Comparison of ENCODE assay signal across 9 cellular contexts in the genomic region with DNA sequence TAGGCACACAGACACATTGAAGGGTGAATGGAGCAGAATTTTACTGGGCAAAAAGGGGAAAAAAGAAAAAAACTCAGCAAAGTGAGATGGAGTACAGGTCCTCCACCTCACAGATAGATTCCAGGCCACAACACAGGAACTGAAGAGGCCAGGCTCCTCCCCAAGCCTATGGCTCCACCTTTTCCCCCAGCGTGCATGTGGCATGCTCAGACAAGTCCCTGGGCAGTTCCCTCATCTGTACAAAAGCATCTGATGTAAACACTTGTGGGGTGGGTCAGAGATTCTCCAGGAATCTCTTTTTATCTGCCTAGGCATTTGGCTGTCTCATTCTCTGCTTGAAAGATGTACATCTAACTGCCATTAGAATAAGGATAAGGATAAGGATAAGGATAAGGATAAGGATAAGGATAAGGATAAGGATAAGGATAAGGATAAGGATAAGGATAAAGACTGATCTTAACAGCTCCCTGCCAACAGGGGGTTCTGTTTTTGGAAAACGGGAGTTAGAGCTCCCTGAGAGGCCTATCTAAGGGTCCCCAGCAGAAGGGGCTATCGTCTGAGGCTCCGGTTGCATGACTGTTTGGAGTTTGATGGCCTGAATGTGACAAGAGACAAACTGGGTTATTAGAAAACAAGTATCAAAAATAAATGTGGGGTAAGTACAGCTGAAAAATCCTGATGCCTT. TPM values are rescaled to one million over a fixed set of nuclear protein-coding genes. Genes with fewer than 3 reads are reported as not detected.
DNase-seq lines count a peak whose midpoint lies in the region; ATAC-seq, FAIRE-seq and TF ChIP-seq lines count a peak whose summit lies in the region.
"Had no signal": no experiment of that assay in that cellular context is flagged by ENCODE, and none has a peak within 500 bp of the region (broad histone marks: within the 10 kb centered on the region; RNA-seq: fewer than 3 reads in every experiment).

No MANE protein-coding gene starts in this region.

- H4K20me1 ChIP-seq in Loucy (ENCODE audit: insufficient read depth, low read length, poor library complexity, severe bottlenecking) (no peaks in the 10 kb centered on the region), endothelial cell of umbilical vein (replicated peaks; ENCODE audit: control insufficient read depth, extremely low read depth, insufficient read depth, low read length) (no peaks in the 10 kb centered on the region)

- H3K27ac Mint-ChIP-seq in Caco-2 (ENCODE audit: unreplicated experiment): peak overlapping the region; percentile 84
- H3K27ac Mint-ChIP-seq in activated CD8-positive, alpha-beta T cell treated with anti-CD3 and anti-CD28 coated beads for 36 hours: no peak overlapping the region
- H3K27ac Mint-ChIP-seq: stimulated activated naive B cell treated with anti-CD40 and anti-IgM and Interleukin-4, amounts not matched to agents 10 μg/mL and 1 μg/mL and 100 μg/mL, for 72 hours had no signal

- no peaks in the 10 kb centered on the region for H3F3A ChIP-seq in Loucy (ENCODE audit: low read depth)

- POLR2A ChIA-PET in Caco-2 (lab: Charles Lee) (no interaction called here), endothelial cell of umbilical vein (lab: Charles Lee) (no interaction called here)
- POLR2A ChIA-PET in activated CD8-positive, alpha-beta T cell treated with anti-CD3 and anti-CD28 coated beads for 36 hours (lab: Charles Lee): no interaction called here

- no peaks in the 10 kb centered on the region for H3K9me3 Mint-ChIP-seq in Caco-2 (ENCODE audit: unreplicated experiment)
- H3K9me3 Mint-ChIP-seq in activated CD8-positive, alpha-beta T cell treated with anti-CD3 and anti-CD28 coated beads for 36 hours: peaks cover 7% of the 10 kb centered on the region
- H3K9me3 Mint-ChIP-seq: stimulated activated naive B cell treated with anti-CD40 and anti-IgM and Interleukin-4, amounts not matched to agents 10 μg/mL and 1 μg/mL and 100 μg/mL, for 72 hours had no signal

- intact Hi-C loops in Caco-2 (cut with micrococcal nuclease; ENCODE audit: unreplicated experiment) (loop anchor here (1.0 kb wide), 1 partner anchor 37 kb away; no protein-coding TSS in a partner anchor), endothelial cell of umbilical vein (cut with micrococcal nuclease) (no loop called here)
- intact Hi-C loops in activated CD8-positive, alpha-beta T cell treated with anti-CD3 and anti-CD28 coated beads for 36 hours (cut with micrococcal nuclease): no loop called here

- H3K9me3 ChIP-seq in Caco-2 (no peaks in the 10 kb centered on the region), Loucy (ENCODE audit: insufficient read depth, low read depth, low read length) (no peaks in the 10 kb centered on the region), endothelial cell of umbilical vein (replicated peaks; ENCODE audit: control insufficient read depth, insufficient read depth, low read length) (no peaks in the 10 kb centered on the region)

- TF ChIP-seq CTCF in Caco-2 (IDR thresholded peaks at IDR 0.05; ENCODE audit: insufficient read depth in 1 of 2, low read depth in 1 of 2, low read length in 1 of 2, severe bottlenecking in 1 of 2, unreplicated experiment in 1 of 2) (no peak), Loucy (conservative IDR thresholded peaks at IDR 0.05; ENCODE audit: low read length) (no peak), endothelial cell of umbilical vein (IDR thresholded peaks at IDR 0.05; ENCODE audit: extremely low read depth in 1 of 2, insufficient read depth in 1 of 2, low read depth in 1 of 2, low read length in 2 of 2) (no peak)
- no peak for TF ChIP-seq CTCF in activated CD8-positive, alpha-beta T cell treated with anti-CD3 and anti-CD28 coated beads for 36 hours (IDR thresholded peaks at IDR 0.05)

- H3K9me2 ChIP-seq in Loucy (replicated peaks; ENCODE audit: low read depth, low read length): no peaks in the 10 kb centered on the region

- H3K27me3 ChIP-seq in Caco-2 (replicated peaks; ENCODE audit: control insufficient read depth, insufficient read depth, low read length) (no peaks in the 10 kb centered on the region), Loucy (ENCODE audit: insufficient read depth, low read length, poor library complexity, severe bottlenecking) (no peaks in the 10 kb centered on the region), endothelial cell of umbilical vein (ENCODE audit: control insufficient read depth in 2 of 2, insufficient read depth in 2 of 2, low read length in 2 of 2) (no peaks in the 10 kb centered on the region)

- BruUV-seq in Caco-2 (replicated peaks; lab: Mats Ljungman, UMichigan) (no TSS peak), endothelial cell of umbilical vein (replicated peaks; lab: Mats Ljungman, UMichigan) (TSS peak; percentile 85)

- H3K4me2 ChIP-seq in Loucy (ENCODE audit: low read depth, low read length, poor library complexity, severe bottlenecking): peak overlapping the region; percentile 34
- no peak overlapping the region for H3K4me2 ChIP-seq in endothelial cell of umbilical vein (ENCODE audit: insufficient read depth, low read length)

- H3K79me2 ChIP-seq in Loucy (ENCODE audit: insufficient read depth, low read length) (no peaks in the 10 kb centered on the region), endothelial cell of umbilical vein (ENCODE audit: control insufficient read depth, insufficient read depth, low read length) (no peaks in the 10 kb centered on the region)

- CTCF ChIA-PET in Caco-2 (lab: Charles Lee) (no interaction called here), endothelial cell of umbilical vein (lab: Charles Lee) (interaction anchor here (0.7 kb wide), 1 partner anchor 329 kb away, joined by 3 read pairs; no protein-coding TSS in a partner anchor)
- CTCF ChIA-PET in activated CD8-positive, alpha-beta T cell treated with anti-CD3 and anti-CD28 coated beads for 36 hours (lab: Charles Lee): no interaction called here

- no peaks in the 10 kb centered on the region for H3K4me1 Mint-ChIP-seq in Caco-2 (ENCODE audit: low read depth, unreplicated experiment)
- H3K4me1 Mint-ChIP-seq in activated CD8-positive, alpha-beta T cell treated with anti-CD3 and anti-CD28 coated beads for 36 hours (ENCODE audit: low read depth): no peaks in the 10 kb centered on the region
- H3K4me1 Mint-ChIP-seq: stimulated activated naive B cell treated with anti-CD40 and anti-IgM and Interleukin-4, amounts not matched to agents 10 μg/mL and 1 μg/mL and 100 μg/mL, for 72 hours had no signal

- dilution Hi-C loops in endothelial cell of umbilical vein (cut with MboI; ENCODE audit: extremely low pct_ligation_motif_present, low sequenced_read_pairs): no loop called here

- no peak overlapping the region for H3K4me3 Mint-ChIP-seq in Caco-2 (ENCODE audit: unreplicated experiment)
- no peak overlapping the region for H3K4me3 Mint-ChIP-seq in activated CD8-positive, alpha-beta T cell treated with anti-CD3 and anti-CD28 coated beads for 36 hours
- H3K4me3 Mint-ChIP-seq: stimulated activated naive B cell treated with anti-CD40 and anti-IgM and Interleukin-4, amounts not matched to agents 10 μg/mL and 1 μg/mL and 100 μg/mL, for 72 hours had no signal

- no peak overlapping the region for H3K27ac ChIP-seq in endothelial cell of umbilical vein (ENCODE audit: insufficient read depth, low read depth, low read length)

- ATAC-seq in GM21526 (IDR thresholded peaks at IDR 0.05; ENCODE audit: low FRiP score, unreplicated experiment): peak; percentile 52
- no peak for ATAC-seq in activated CD8-positive, alpha-beta T cell treated with anti-CD3 and anti-CD28 coated beads for 36 hours
- no peak for ATAC-seq in HG03280 (IDR thresholded peaks at IDR 0.05; ENCODE audit: unreplicated experiment)
- ATAC-seq: stimulated activated naive B cell treated with anti-CD40 and anti-IgM and Interleukin-4, amounts not matched to agents 10 μg/mL and 1 μg/mL and 100 μg/mL, for 72 hours had no signal

- DNase-seq in Caco-2 (peak; percentile 7 to 38), endothelial cell of umbilical vein (ENCODE audit: low read depth, low spot score) (no peak), RKO (ENCODE audit: low spot score) (no peak)
- no peak for DNase-seq in activated CD8-positive, alpha-beta T cell treated with anti-CD3 and anti-CD28 coated beads for 36 hours
- DNase-seq in activated CD4-positive, alpha-beta T cell treated with anti-CD3 and anti-CD28 coated beads for 48 hours: no peak
- DNase-seq: stimulated activated naive B cell treated with anti-CD40 and anti-IgM and Interleukin-4, amounts not matched to agents 10 μg/mL and 1 μg/mL and 100 μg/mL, for 72 hours had no signal

- H3K4me3 ChIP-seq in Caco-2 (ENCODE audit: low read depth, low read length) (no peak overlapping the region), Loucy (ENCODE audit: low read length, poor library complexity, severe bottlenecking) (no peak overlapping the region), endothelial cell of umbilical vein (replicated peaks in 1 of 3; ENCODE audit: insufficient read depth in 1 of 3, low read depth in 1 of 3, low read length in 3 of 3) (no peak overlapping the region)

- TF ChIP-seq POLR2A in endothelial cell of umbilical vein (IDR thresholded peaks at IDR 0.05; ENCODE audit: low read depth, low read length): no peak

- H3K36me3 Mint-ChIP-seq in Caco-2 (ENCODE audit: insufficient read depth, unreplicated experiment): no peaks in the 10 kb centered on the region
- H3K36me3 Mint-ChIP-seq in activated CD8-positive, alpha-beta T cell treated with anti-CD3 and anti-CD28 coated beads for 36 hours (ENCODE audit: low read depth): no peaks in the 10 kb centered on the region
- H3K36me3 Mint-ChIP-seq: stimulated activated naive B cell treated with anti-CD40 and anti-IgM and Interleukin-4, amounts not matched to agents 10 μg/mL and 1 μg/mL and 100 μg/mL, for 72 hours had no signal

- H3K4me1 ChIP-seq in Caco-2: no peaks in the 10 kb centered on the region
- H3K4me1 ChIP-seq in Loucy (ENCODE audit: insufficient read depth, low read length, poor library complexity, severe bottlenecking): peaks cover 10% of the 10 kb centered on the region
- H3K4me1 ChIP-seq in endothelial cell of umbilical vein (ENCODE audit: control insufficient read depth, extremely low read depth, insufficient read depth, low read length): no peaks in the 10 kb centered on the region

- H3K9me1 ChIP-seq in endothelial cell of umbilical vein (replicated peaks; ENCODE audit: control insufficient read depth, extremely low read depth, insufficient read depth, low read length): no peaks in the 10 kb centered on the region

- peak overlapping the region; percentile 48 for H3K9ac ChIP-seq in Loucy (ENCODE audit: low read depth, low read length, poor library complexity, severe bottlenecking)
- H3K9ac ChIP-seq in endothelial cell of umbilical vein (replicated peaks; ENCODE audit: extremely low read depth, insufficient read depth, low read length): no peak overlapping the region

- H3K36me3 ChIP-seq in Caco-2 (ENCODE audit: control insufficient read depth, insufficient read depth, low read length) (no peaks in the 10 kb centered on the region), Loucy (ENCODE audit: insufficient read depth, low read length) (no peaks in the 10 kb centered on the region), endothelial cell of umbilical vein (ENCODE audit: control insufficient read depth in 2 of 2, extremely low read depth in 1 of 2, insufficient read depth in 2 of 2, low read length in 2 of 2) (no peaks in the 10 kb centered on the region)

- no peak for FAIRE-seq in endothelial cell of umbilical vein (lab: Jason Lieb, UNC)

- peak overlapping the region; percentile 96 for H2AFZ ChIP-seq in Loucy (ENCODE audit: low read length)
- H2AFZ ChIP-seq in endothelial cell of umbilical vein (ENCODE audit: low read depth, low read length): peak overlapping the region; percentile 53

- no peaks in the 10 kb centered on the region for H3K27me3 Mint-ChIP-seq in Caco-2 (ENCODE audit: insufficient read depth, unreplicated experiment)
- no peaks in the 10 kb centered on the region for H3K27me3 Mint-ChIP-seq in activated CD8-positive, alpha-beta T cell treated with anti-CD3 and anti-CD28 coated beads for 36 hours
- H3K27me3 Mint-ChIP-seq: stimulated activated naive B cell treated with anti-CD40 and anti-IgM and Interleukin-4, amounts not matched to agents 10 μg/mL and 1 μg/mL and 100 μg/mL, for 72 hours had no signal

RNA-seq across cellular contexts. Expression of gene ASXL3, which starts 17.2 kb away (rescaled TPM):
- total RNA-seq in Caco-2 (2022) (1.2 and 1.6 TPM in 2 replicates), endothelial cell of umbilical vein (0.27 and 1.7 TPM in 2 replicates)
- polyA plus RNA-seq in endothelial cell of umbilical vein: 0.07 and 0.13 TPM in 2 replicates
- 0.08 and 0.14 TPM in 2 replicates for polyA plus RNA-seq in endothelial cell of umbilical vein (2011; cell fraction: cytosol; rRNA removed)
- polyA plus RNA-seq in endothelial cell of umbilical vein (2011; cell fraction: nucleus; rRNA removed): 0.43 and 0.59 TPM in 2 replicates
- 0.10 and 0.31 TPM in 2 replicates for polyA plus RNA-seq in endothelial cell of umbilical vein (2012)
- 0.57 and 0.90 TPM in 2 replicates for polyA minus RNA-seq in endothelial cell of umbilical vein
- not detected for polyA minus RNA-seq in endothelial cell of umbilical vein (2011; cell fraction: cytosol; rRNA and poly(A)+ RNA removed)
- 3.1 and 5.9 TPM in 2 replicates for polyA minus RNA-seq in endothelial cell of umbilical vein (2011; cell fraction: nucleus; rRNA and poly(A)+ RNA removed)
- total RNA-seq in activated CD8-positive, alpha-beta T cell treated with anti-CD3 and anti-CD28 coated beads for 36 hours: not detected

Comparison
In these comparisons a context has a peak if more than half of its experiments do, and no peak if none do; other contexts are left out.
1. DNase-seq: peak in Caco-2 (2 of 2); none in endothelial cell of umbilical vein (single experiment), activated CD8-positive, alpha-beta T cell treated with anti-CD3 and anti-CD28 coated beads for 36 hours (single experiment), RKO (single experiment) and activated CD4-positive, alpha-beta T cell treated with anti-CD3 and anti-CD28 coated beads for 48 hours (single experiment).